Comparison of ENCODE assay signal across 8 cellular contexts in genomic region chr3:45612918-45613602, GRCh38. TPM values are rescaled to one million over a fixed set of nuclear protein-coding genes. Genes with fewer than 3 reads are reported as not detected.
DNase-seq lines count a peak whose midpoint lies in the region; ATAC-seq and TF ChIP-seq lines count a peak whose summit lies in the region.

No MANE protein-coding gene starts in this region.

- no peak overlapping the region for H3K27ac Mint-ChIP-seq in CD14-positive monocyte

- DNase-seq in NCI-H187 (lab: John Stamatoyannopoulos, UW) (peak; percentile 22 to 48), left lobe of liver (ENCODE audit: low spot score) (no peak), T-helper 9 cell (no peak), ecto neural progenitor cell (ENCODE audit: low spot score) (no peak), CD14-positive monocyte (ENCODE audit: low spot score) (no peak)
- DNase-seq in stimulated activated CD4-positive, alpha-beta T cell treated with anti-CD3 and anti-CD28 coated beads, Interleukin-2, amount 100 ng/mL, for 48 hours: no peak

- peaks cover 0 to 5% (median 0%) of the 10 kb centered on the region in 3 donors for H3K27me3 Mint-ChIP-seq in CD14-positive monocyte (ENCODE audit: low read depth in 3 of 3)

- intact Hi-C loops in CD14-positive monocyte (cut with micrococcal nuclease): no loop called here

- no peak for TF ChIP-seq CTCF in CD14-positive monocyte (IDR thresholded peaks at IDR 0.05)

- peaks cover 47 to 62% of the 10 kb centered on the region in 2 donors for H3K36me3 Mint-ChIP-seq in CD14-positive monocyte

- ATAC-seq in GM18858 (IDR thresholded peaks at IDR 0.05; ENCODE audit: unreplicated experiment): peak; percentile 76
- ATAC-seq in HG02610 (IDR thresholded peaks at IDR 0.05; ENCODE audit: unreplicated experiment): peak; percentile 78
- ATAC-seq in left lobe of liver: peak; percentile 22

- no peaks in the 10 kb centered on the region for H3K9me3 Mint-ChIP-seq in CD14-positive monocyte

- peaks cover 24% of the 10 kb centered on the region for H3K4me1 Mint-ChIP-seq in CD14-positive monocyte

- H3K4me3 Mint-ChIP-seq in CD14-positive monocyte: no peak overlapping the region

RNA-seq across cellular contexts. Expression of gene LIMD1, which starts 18.5 kb away (rescaled TPM):
- total RNA-seq in left lobe of liver: 30.7 TPM
- polyA plus RNA-seq in CD14-positive monocyte: 1 to 10 TPM; 6.0 to 8.5 TPM

Comparison
In these comparisons a context has a peak if more than half of its experiments do, and no peak if none do; other contexts are left out.
1. ATAC-seq: peak in every context shown above with its lines; median percentile 78 in HG02610; 76 in GM18858; 22 in left lobe of liver.
2. DNase-seq: peak in NCI-H187 (2 of 2); none in left lobe of liver (single experiment), T-helper 9 cell (single experiment), stimulated activated CD4-positive, alpha-beta T cell treated with anti-CD3 and anti-CD28 coated beads, Interleukin-2, amount 100 ng/mL, for 48 hours (0 of 2), ecto neural progenitor cell (single experiment) and CD14-positive monocyte (single experiment).